ENCODE assay signal across 37 cellular contexts in the genomic region with DNA sequence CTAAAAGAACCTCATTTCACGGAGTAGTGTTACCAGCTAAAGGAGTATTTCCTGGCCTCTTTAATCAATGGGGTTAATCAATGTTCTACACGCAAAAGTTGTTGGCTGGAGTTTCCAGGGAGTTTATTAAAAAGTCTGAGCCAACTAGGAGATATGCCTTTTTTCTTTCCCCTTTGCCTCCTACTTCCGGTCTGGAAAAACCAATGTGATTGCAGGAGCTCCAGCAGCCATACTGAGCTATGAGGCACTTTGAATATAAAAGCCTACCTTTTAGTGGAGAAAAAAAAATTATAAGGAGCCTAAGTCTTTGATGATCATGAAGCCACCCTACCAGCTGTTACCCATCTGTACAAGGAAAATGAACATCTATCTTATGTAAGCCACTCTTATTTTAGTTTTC.
"Had no signal": no experiment of that assay in that cellular context is flagged by ENCODE, and none has a peak within 500 bp of the region (broad histone marks: within the 10 kb centered on the region; RNA-seq: fewer than 3 reads in every experiment).

No MANE protein-coding gene starts in this region.

- H3K27ac Mint-ChIP-seq: activated CD4-positive, alpha-beta memory T cell treated with anti-CD3 and anti-CD28 coated beads, Interleukin-2, amount 10 ng/mL, durations not matched to agents 7 days and 5 days; activated CD4-positive, alpha-beta T cell treated with anti-CD3 and anti-CD28 coated beads for 36 hours; activated CD4-positive, alpha-beta T cell treated with anti-CD3 and anti-CD28 coated beads, Interleukin-2, amount 10 ng/mL, durations not matched to agents 7 days and 5 days; activated CD8-positive, alpha-beta memory T cell treated with anti-CD3 and anti-CD28 coated beads, Interleukin-2, amount 10 ng/mL, durations not matched to agents 7 days and 5 days; activated CD8-positive, alpha-beta T cell treated with anti-CD3 and anti-CD28 coated beads, Interleukin-2, amount 10 ng/mL, durations not matched to agents 7 days and 5 days; activated naive CD4-positive, alpha-beta T cell treated with anti-CD3 and anti-CD28 coated beads for 36 hours; activated naive CD4-positive, alpha-beta T cell treated with anti-CD3 and anti-CD28 coated beads, Interleukin-2, amount 50 U/mL, for 72 hours; activated naive CD8-positive, alpha-beta T cell treated with anti-CD3 and anti-CD28 coated beads for 36 hours; activated T-cell treated with anti-CD3 and anti-CD28 coated beads, Interleukin-2, amount 50 U/mL, for 24 hours; T-helper 1 cell treated with Interleukin-12 subunit alpha and Interleukin-12 subunit beta and Interleukin-4 antibody, amounts not matched to agents 30 μg/mL and 1 μg/mL, for 36 hours; T-helper 2 cell treated with Interferon-gamma antibody and Interleukin-4, amounts not matched to agents 5 μg/mL and 100 μg/mL, for 36 hours had no signal

- H3K27me3 ChIP-seq: ascending aorta, cardiac muscle cell had no signal

- H3K36me3 Mint-ChIP-seq: activated CD8-positive, alpha-beta memory T cell treated with anti-CD3 and anti-CD28 coated beads, Interleukin-2, amount 10 ng/mL, durations not matched to agents 7 days and 5 days; activated naive CD4-positive, alpha-beta T cell treated with anti-CD3 and anti-CD28 coated beads, Interleukin-2, amount 50 U/mL, for 72 hours; activated naive CD8-positive, alpha-beta T cell treated with anti-CD3 and anti-CD28 coated beads for 36 hours; brain had no signal

- H3K4me3 Mint-ChIP-seq: activated CD4-positive, alpha-beta memory T cell treated with anti-CD3 and anti-CD28 coated beads, Interleukin-2, amount 10 ng/mL, durations not matched to agents 7 days and 5 days; activated CD4-positive, alpha-beta T cell treated with anti-CD3 and anti-CD28 coated beads for 36 hours; activated CD4-positive, alpha-beta T cell treated with anti-CD3 and anti-CD28 coated beads, Interleukin-2, amount 10 ng/mL, durations not matched to agents 7 days and 5 days; activated CD8-positive, alpha-beta memory T cell treated with anti-CD3 and anti-CD28 coated beads, Interleukin-2, amount 10 ng/mL, durations not matched to agents 7 days and 5 days; activated CD8-positive, alpha-beta T cell treated with anti-CD3 and anti-CD28 coated beads, Interleukin-2, amount 10 ng/mL, durations not matched to agents 7 days and 5 days; activated naive CD4-positive, alpha-beta T cell treated with anti-CD3 and anti-CD28 coated beads for 36 hours; activated naive CD8-positive, alpha-beta T cell treated with anti-CD3 and anti-CD28 coated beads for 36 hours; activated T-cell treated with anti-CD3 and anti-CD28 coated beads, Interleukin-2, amount 50 U/mL, for 24 hours; brain; central memory CD8-positive, alpha-beta T cell; T-helper 1 cell treated with Interleukin-12 subunit alpha and Interleukin-12 subunit beta and Interleukin-4 antibody, amounts not matched to agents 30 μg/mL and 1 μg/mL, for 36 hours; T-helper 2 cell treated with Interferon-gamma antibody and Interleukin-4, amounts not matched to agents 5 μg/mL and 100 μg/mL, for 36 hours had no signal

- FAIRE-seq: bronchial epithelial cell, TTC549 had no signal

- H3K27ac ChIP-seq: ascending aorta, cardiac muscle cell, VCaP had no signal

- H3K36me3 ChIP-seq: ascending aorta, cardiac muscle cell had no signal

- H3K4me3 ChIP-seq: ascending aorta, cardiac muscle cell had no signal

- ATAC-seq: activated CD4-positive, alpha-beta T cell treated with anti-CD3 and anti-CD28 coated beads for 36 hours; activated CD4-positive, CD25-positive, alpha-beta regulatory T cell treated with anti-CD3 and anti-CD28 coated beads, Interleukin-2, amount 50 U/mL, for 24 hours; activated CD8-positive, alpha-beta memory T cell treated with anti-CD3 and anti-CD28 coated beads, Interleukin-2, amount 10 ng/mL, durations not matched to agents 7 days and 5 days; activated CD8-positive, alpha-beta T cell treated with anti-CD3 and anti-CD28 coated beads, Interleukin-2, amount 10 ng/mL, durations not matched to agents 7 days and 5 days; activated naive CD4-positive, alpha-beta T cell treated with anti-CD3 and anti-CD28 coated beads, Interleukin-2, amount 50 U/mL, for 72 hours had no signal

- H3K4me1 Mint-ChIP-seq: activated CD4-positive, alpha-beta T cell treated with anti-CD3 and anti-CD28 coated beads for 36 hours; activated CD4-positive, alpha-beta T cell treated with anti-CD3 and anti-CD28 coated beads, Interleukin-2, amount 10 ng/mL, durations not matched to agents 7 days and 5 days; activated naive CD8-positive, alpha-beta T cell treated with anti-CD3 and anti-CD28 coated beads for 36 hours had no signal

- DNase-seq: activated CD4-positive, alpha-beta memory T cell treated with anti-CD3 and anti-CD28 coated beads, Interleukin-2, amount 10 ng/mL, durations not matched to agents 7 days and 5 days; activated CD4-positive, alpha-beta T cell treated with anti-CD3 and anti-CD28 coated beads for 1 hour; activated CD4-positive, alpha-beta T cell treated with anti-CD3 and anti-CD28 coated beads for 36 hours; activated CD4-positive, alpha-beta T cell treated with anti-CD3 and anti-CD28 coated beads for 48 hours; activated CD4-positive, alpha-beta T cell treated with anti-CD3 and anti-CD28 coated beads, Interleukin-2, amount 10 ng/mL, durations not matched to agents 7 days and 5 days; activated CD4-positive, alpha-beta T cell treated with anti-CD3 and anti-CD28 coated beads, Interleukin-2, amount 50 U/mL, for 48 hours; activated CD4-positive, CD25-positive, alpha-beta regulatory T cell; activated CD8-positive, alpha-beta memory T cell treated with anti-CD3 and anti-CD28 coated beads for 24 hours; activated CD8-positive, alpha-beta memory T cell treated with anti-CD3 and anti-CD28 coated beads, Interleukin-2, amount 10 ng/mL, durations not matched to agents 7 days and 5 days; activated CD8-positive, alpha-beta memory T cell treated with anti-CD3 and anti-CD28 coated beads, Interleukin-2, amount 50 U/mL, for 48 hours; activated CD8-positive, alpha-beta T cell treated with anti-CD3 and anti-CD28 coated beads, Interleukin-2, amount 10 ng/mL, durations not matched to agents 7 days and 5 days; activated effector memory CD4-positive, alpha-beta T cell treated with anti-CD3 and anti-CD28 coated beads, Interleukin-2, amount 50 U/mL, for 16 hours; activated gamma-delta T cell treated with Interleukin-2 at 50 U/mL for 16 hours; activated naive CD4-positive, alpha-beta T cell; activated naive CD4-positive, alpha-beta T cell treated with anti-CD3 and anti-CD28 coated beads for 36 hours; activated naive CD4-positive, alpha-beta T cell treated with anti-CD3 and anti-CD28 coated beads, Interleukin-2, amount 50 U/mL, for 16 hours; activated naive CD8-positive, alpha-beta T cell treated with anti-CD3 and anti-CD28 coated beads for 36 hours; activated T-cell treated with anti-CD3 and anti-CD28 coated beads, Interleukin-2, amount 50 U/mL, for 24 hours; activated T-cell treated with anti-CD3 and anti-CD28 coated beads, Interleukin-2, amount 50 U/mL, for 48 hours; amygdala; anterior cingulate cortex; caudate nucleus; cerebellar nuclear complex; T-helper 1 cell; T-helper 2 cell; T-helper 9 cell had no signal

- H3K27me3 Mint-ChIP-seq: activated CD4-positive, alpha-beta T cell treated with anti-CD3 and anti-CD28 coated beads, Interleukin-2, amount 10 ng/mL, durations not matched to agents 7 days and 5 days; activated CD8-positive, alpha-beta memory T cell treated with anti-CD3 and anti-CD28 coated beads, Interleukin-2, amount 10 ng/mL, durations not matched to agents 7 days and 5 days had no signal

- H3K9me3 Mint-ChIP-seq: activated CD4-positive, alpha-beta memory T cell treated with anti-CD3 and anti-CD28 coated beads, Interleukin-2, amount 10 ng/mL, durations not matched to agents 7 days and 5 days; activated CD4-positive, alpha-beta T cell treated with anti-CD3 and anti-CD28 coated beads, Interleukin-2, amount 10 ng/mL, durations not matched to agents 7 days and 5 days; activated naive CD4-positive, alpha-beta T cell treated with anti-CD3 and anti-CD28 coated beads, Interleukin-2, amount 50 U/mL, for 72 hours; central memory CD8-positive, alpha-beta T cell; T-helper 1 cell treated with Interleukin-12 subunit alpha and Interleukin-12 subunit beta and Interleukin-4 antibody, amounts not matched to agents 30 μg/mL and 1 μg/mL, for 36 hours had no signal
